Comparison of ENCODE assay signal across 7 cellular contexts in genomic region chr5:175766963-175767362, GRCh38.
"Had no signal": no experiment of that assay in that cellular context is flagged by ENCODE, and none has a peak within 500 bp of the region (broad histone marks: within the 10 kb centered on the region; RNA-seq: fewer than 3 reads in every experiment).

No MANE protein-coding gene starts in this region.

- DNase-seq: GM23248, GOT3, H7, IMR-90, KBM-7 had no signal

- H3K4me3 ChIP-seq: GM23248, HAP-1 had no signal

- ATAC-seq: HCT116 had no signal

- H3K9me3 ChIP-seq: HAP-1 had no signal

- H3K36me3 ChIP-seq: HAP-1 had no signal

- H3K27ac ChIP-seq: GM23248 had no signal

- H3K4me1 ChIP-seq: HAP-1 had no signal

- H3K9ac ChIP-seq: GM23248 had no signal
